Comparison of ENCODE assay signal across 17 cellular contexts in genomic region chr19:3079578-3079977, GRCh38. TPM values are rescaled to one million over a fixed set of nuclear protein-coding genes. Genes with fewer than 3 reads are reported as not detected.
DNase-seq lines count a peak whose midpoint lies in the region; TF ChIP-seq lines count a peak whose summit lies in the region.
"Had no signal": no experiment of that assay in that cellular context is flagged by ENCODE, and none has a peak within 500 bp of the region (broad histone marks: within the 10 kb centered on the region; RNA-seq: fewer than 3 reads in every experiment).

No MANE protein-coding gene starts in this region.

- 88% methylated on average over 4 of the region's 4 CpGs for whole genome bisulfite sequencing in esophagus muscularis mucosa
- 81% methylated on average over 4 of the region's 4 CpGs for WGBS in prostate gland

- no peak for DNase-seq in SJSA1 (ENCODE audit: low read depth in 1 of 2, low spot score in 2 of 2)
- DNase-seq in esophagus muscularis mucosa (ENCODE audit: extremely low spot score), result no peak
- no peak for DNase-seq in prostate gland (ENCODE audit: low spot score)
- no peak for DNase-seq in NCI-H446 treated with DMSO at 0.1 percent for 48 hours (lab: John Stamatoyannopoulos, UW)
- DNase-seq in iPS-NIHi11 (ENCODE audit: low spot score), result no peak
- DNase-seq: BE2C, DMS53, GDM1, HCEC 1CT, MG63, NCI-H1417, NCI-H187, NCI-H446, NCI-H526 treated with DMSO at 0.1 percent for 48 hours, OCI-M1, SJCRH30 had no signal

- H3K9me3 ChIP-seq in SJSA1 (replicated peaks) (no peaks in the 10 kb centered on the region), esophagus muscularis mucosa (no peaks in the 10 kb centered on the region), prostate gland (no peaks in the 10 kb centered on the region)
- H3K9me3 ChIP-seq: BE2C, MG63, SJCRH30 had no signal

- TF ChIP-seq POLR2A in esophagus muscularis mucosa (IDR thresholded peaks at IDR 0.05; ENCODE audit: low read depth), result no peak
- TF ChIP-seq POLR2A in prostate gland (IDR thresholded peaks at IDR 0.05), result no peak

- TF ChIP-seq EP300 in esophagus muscularis mucosa (IDR thresholded peaks at IDR 0.05), result no peak

- no peak for TF ChIP-seq CTCF in esophagus muscularis mucosa (IDR thresholded peaks at IDR 0.05)
- TF ChIP-seq CTCF in prostate gland (IDR thresholded peaks at IDR 0.05), result no peak

- H3K36me3 ChIP-seq in SJSA1 (no peaks in the 10 kb centered on the region), esophagus muscularis mucosa (no peaks in the 10 kb centered on the region), prostate gland (no peaks in the 10 kb centered on the region)
- H3K36me3 ChIP-seq: BE2C, MG63, SJCRH30 had no signal

- no peak overlapping the region for H3K4me3 ChIP-seq in SJSA1
- H3K4me3 ChIP-seq in esophagus muscularis mucosa, result no peak overlapping the region
- H3K4me3 ChIP-seq in prostate gland, result no peak overlapping the region
- H3K4me3 ChIP-seq: GM23338, MG63, SJCRH30 had no signal

- H3K27ac ChIP-seq in SJSA1, result peak overlapping the region; percentile 41
- H3K27ac ChIP-seq in esophagus muscularis mucosa (replicated peaks in 1 of 4), result peak overlapping the region; percentile 67 to 75 (median 72)
- peak overlapping the region; percentile 35 to 60 for H3K27ac ChIP-seq in prostate gland
- H3K27ac ChIP-seq: SJCRH30 had no signal

- H3K4me1 ChIP-seq in SJSA1 (replicated peaks), result peaks cover 38% of the 10 kb centered on the region
- peaks cover 14 to 34% (median 29%) of the 10 kb centered on the region in 4 donors for H3K4me1 ChIP-seq in esophagus muscularis mucosa
- no peaks in the 10 kb centered on the region for H3K4me1 ChIP-seq in prostate gland (replicated peaks)
- H3K4me1 ChIP-seq: BE2C had no signal

- intact Hi-C loops in esophagus muscularis mucosa (cut with DNase I) (loop anchor here (5.0 kb wide), 1 partner anchor 48 kb away; no protein-coding TSS in a partner anchor), prostate gland (cut with DNase I) (loop anchor here (5.0 kb wide), 1 partner anchor 83 kb away; no protein-coding TSS in a partner anchor)

- no peaks in the 10 kb centered on the region for H3K27me3 ChIP-seq in SJSA1 (replicated peaks)
- no peaks in the 10 kb centered on the region for H3K27me3 ChIP-seq in esophagus muscularis mucosa
- H3K27me3 ChIP-seq in prostate gland (replicated peaks; ENCODE audit: insufficient read depth), result no peaks in the 10 kb centered on the region
- H3K27me3 ChIP-seq: BE2C, MG63, SJCRH30 had no signal

RNA-seq across cellular contexts. Expression of gene GNA11, which starts 14.6 kb away (rescaled TPM):
- 100 and 135 TPM in 2 replicates for total RNA-seq in SJSA1 (2014; rRNA removed; shearing (Covaris generic))
- 100 to 1,000 TPM in 3 of 4 donors, 10 to 100 TPM in 1; 90.5 to 169 (median 119) TPM for total RNA-seq in esophagus muscularis mucosa
- total RNA-seq in prostate gland, result 100 to 1,000 TPM in 1 of 2 donors, 10 to 100 TPM in 1; 61.3 to 117 TPM

RNA-seq across cellular contexts. Expression of gene TLE5, which starts 17.3 kb away (rescaled TPM):
- total RNA-seq in SJSA1 (2014; rRNA removed; shearing (Covaris generic)), result 530 and 694 TPM in 2 replicates
- total RNA-seq in esophagus muscularis mucosa (100 to 1,000 TPM; 657 to 947 (median 804) TPM), prostate gland (100 to 1,000 TPM; 546 to 767 TPM)

RNA-seq across cellular contexts. Expression of gene TLE2, which starts 50.5 kb away (rescaled TPM):
- total RNA-seq in SJSA1 (2014; rRNA removed; shearing (Covaris generic)), result 19.2 and 19.9 TPM in 2 replicates
- total RNA-seq in esophagus muscularis mucosa, result 10 to 100 TPM; 34.0 to 51.2 (median 44.1) TPM
- total RNA-seq in prostate gland, result 10 to 100 TPM; 61.9 to 82.1 TPM

RNA-seq across cellular contexts. Expression of gene GNA15, which starts 56.3 kb away (rescaled TPM):
- total RNA-seq in SJSA1 (2014; rRNA removed; shearing (Covaris generic)), result 0.05 TPM in 1 of 2 replicates, not detected in the other
- total RNA-seq in esophagus muscularis mucosa (10 to 100 TPM in 1 of 4 donors, 1 to 10 TPM in 3; 4.3 to 13.8 (median 5.3) TPM), prostate gland (10 to 100 TPM; 11.1 to 13.3 TPM)
